ENCODE assay signal across 9 cellular contexts in genomic region chr2:44777542-44777941, GRCh38.
A peak's percentile ranks its signal among the peaks of the same experiment; 100 is the strongest.
DNase-seq lines count a peak whose midpoint lies in the region; ATAC-seq and TF ChIP-seq lines count a peak whose summit lies in the region.
"Had no signal": no experiment of that assay in that cellular context is flagged by ENCODE, and none has a peak within 500 bp of the region (broad histone marks: within the 10 kb centered on the region; RNA-seq: fewer than 3 reads in every experiment).

No MANE protein-coding gene starts in this region.

- no peaks in the 10 kb centered on the region for H3K27me3 ChIP-seq in BE2C
- peaks cover 14% of the 10 kb centered on the region for H3K27me3 ChIP-seq in iPS-15b (ENCODE audit: control insufficient read depth, insufficient read depth, low read length)
- no peaks in the 10 kb centered on the region for H3K27me3 ChIP-seq in body of pancreas
- H3K27me3 ChIP-seq: adrenal gland had no signal

- ATAC-seq in HG03175 (IDR thresholded peaks at IDR 0.05; ENCODE audit: unreplicated experiment) (peak; percentile 25), body of pancreas (no peak), HG02840 (IDR thresholded peaks at IDR 0.05; ENCODE audit: low FRiP score, unreplicated experiment) (no peak)

- WGBS in body of pancreas, 2 donors: 43 to 69% methylated on average over 11 of the region's 11 CpGs

- no peak for TF ChIP-seq POLR2A in body of pancreas (IDR thresholded peaks at IDR 0.05)

- no peak for TF ChIP-seq CTCF in BE2C (IDR thresholded peaks at IDR 0.05; ENCODE audit: low read depth, low read length)
- no peak for TF ChIP-seq CTCF in body of pancreas (IDR thresholded peaks at IDR 0.05)

- no peaks in the 10 kb centered on the region for H3K36me3 ChIP-seq in BE2C
- no peaks in the 10 kb centered on the region for H3K36me3 ChIP-seq in iPS-15b (ENCODE audit: control insufficient read depth, insufficient read depth, low read length)
- no peaks in the 10 kb centered on the region for H3K36me3 ChIP-seq in body of pancreas (replicated peaks in 1 of 2; ENCODE audit: insufficient read depth in 1 of 2, low read depth in 2 of 2)
- H3K36me3 ChIP-seq: adrenal gland had no signal

- H3K9me3 ChIP-seq in BE2C: no peaks in the 10 kb centered on the region
- no peaks in the 10 kb centered on the region for H3K9me3 ChIP-seq in iPS-15b (ENCODE audit: control insufficient read depth, insufficient read depth, low read length)
- no peaks in the 10 kb centered on the region for H3K9me3 ChIP-seq in body of pancreas
- H3K9me3 ChIP-seq: adrenal gland had no signal

- intact Hi-C loops in body of pancreas (cut with DNase I): no loop called here

- H3K27ac ChIP-seq in body of pancreas: no peak overlapping the region
- H3K27ac ChIP-seq: adrenal gland had no signal

- DNase-seq in BE2C: no peak
- peak; percentile 88 for DNase-seq in NCI-H82 (lab: John Stamatoyannopoulos, UW)
- DNase-seq in HPDE6-E6E7 (ENCODE audit: extremely low spot score): no peak
- no peak for DNase-seq in body of pancreas
- no peak for DNase-seq in G401 (ENCODE audit: low spot score)
- DNase-seq: adrenal gland had no signal

- H3K4me1 ChIP-seq in BE2C (peaks cover 53% of the 10 kb centered on the region), iPS-15b (ENCODE audit: control insufficient read depth, insufficient read depth, low read length) (peaks cover 35% of the 10 kb centered on the region), body of pancreas (no peaks in the 10 kb centered on the region)
- H3K4me1 ChIP-seq: adrenal gland had no signal

- in situ Hi-C loops in G401 (cut with HindIII; ENCODE audit: low sequenced_read_pairs): no loop called here

- H3K4me3 ChIP-seq in BE2C (ENCODE audit: low read depth, low read length): peak overlapping the region; percentile 45
- peak overlapping the region; percentile 34 for H3K4me3 ChIP-seq in iPS-15b (ENCODE audit: low read depth, low read length)
- H3K4me3 ChIP-seq in body of pancreas: no peak overlapping the region
- H3K4me3 ChIP-seq: adrenal gland had no signal

- H3K9ac ChIP-seq in iPS-15b (ENCODE audit: low read depth, low read length): no peak overlapping the region

Comparison
In these comparisons a context has a peak if more than half of its experiments do, and no peak if none do; other contexts are left out.
1. H3K4me3 ChIP-seq: peak in BE2C (single experiment) and iPS-15b (single experiment); none in body of pancreas (0 of 2).